8 cellular contexts compared by ENCODE assay signal in the genomic region with DNA sequence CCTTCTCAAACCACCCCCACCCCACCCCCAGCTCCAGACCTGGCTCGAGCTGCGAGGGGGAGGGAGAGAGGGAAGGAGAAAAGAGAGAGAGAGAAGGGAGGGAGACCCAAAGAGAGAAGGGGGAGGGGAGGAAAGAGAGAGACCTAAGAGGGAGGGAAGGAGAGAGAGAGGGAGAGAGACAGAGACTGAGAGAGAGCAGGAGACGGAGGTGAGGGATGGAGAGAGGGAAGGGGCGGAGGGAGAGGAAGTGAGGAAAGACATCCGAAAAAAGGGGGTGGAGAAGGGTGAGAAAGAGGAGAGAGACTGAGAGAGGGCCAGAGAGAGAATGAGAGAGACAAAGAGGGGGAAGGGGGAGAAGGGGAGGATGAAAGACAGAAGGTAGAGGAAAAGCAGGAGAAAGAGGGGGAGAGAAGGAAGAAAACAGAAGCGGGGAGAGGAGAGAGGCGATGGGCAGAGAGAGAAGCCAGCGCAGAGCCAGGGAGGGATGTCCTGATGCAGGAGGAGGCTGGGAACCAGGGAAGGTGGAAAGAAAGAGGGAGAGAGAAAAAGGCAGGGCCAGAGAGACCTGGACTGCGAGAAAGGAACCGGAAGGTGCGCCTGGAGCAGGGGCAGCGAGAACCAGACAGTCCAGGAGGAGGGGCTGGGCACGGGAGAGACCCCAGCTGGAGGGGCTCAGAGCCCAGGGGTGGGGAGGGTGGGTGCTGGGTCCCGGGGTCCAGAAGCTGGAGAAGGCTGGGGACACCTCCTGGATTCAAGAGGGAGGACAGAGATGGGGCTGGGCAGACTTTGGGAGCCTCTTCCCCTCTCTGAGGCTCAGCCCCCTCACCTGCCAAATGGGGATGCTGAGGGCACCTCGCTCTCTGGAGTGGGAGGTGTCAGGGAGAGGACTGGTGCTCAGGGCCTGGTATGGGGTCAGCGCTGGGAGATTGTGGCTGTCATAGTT.
A peak's percentile ranks its signal among the peaks of the same experiment; 100 is the strongest.
DNase-seq lines count a peak whose midpoint lies in the region; ATAC-seq lines count a peak whose summit lies in the region.

No MANE protein-coding gene starts in this region.

- H3K27ac ChIP-seq in rectal smooth muscle tissue (ENCODE audit: low read depth, low read length), result peak overlapping the region; percentile 90

- peaks cover 5% of the 10 kb centered on the region for H3K36me3 ChIP-seq in rectal smooth muscle tissue (ENCODE audit: control insufficient read depth, insufficient read depth, low read length)

- peaks cover 9% of the 10 kb centered on the region for H3K4me1 Mint-ChIP-seq in T-helper 2 cell treated with Interferon-gamma antibody and Interleukin-4, amounts not matched to agents 5 μg/mL and 100 μg/mL, for 36 hours (ENCODE audit: low read depth)

- H3K4me3 Mint-ChIP-seq in T-helper 2 cell treated with Interferon-gamma antibody and Interleukin-4, amounts not matched to agents 5 μg/mL and 100 μg/mL, for 36 hours, result peak overlapping the region; percentile 61

- H3K4me1 ChIP-seq in rectal smooth muscle tissue (ENCODE audit: control insufficient read depth, insufficient read depth, low read length), result peaks cover 17% of the 10 kb centered on the region

- peaks cover 2% of the 10 kb centered on the region for H3K27me3 ChIP-seq in rectal smooth muscle tissue (ENCODE audit: control insufficient read depth, insufficient read depth, low read length)

- peak overlapping the region; percentile 65 for H3K27ac Mint-ChIP-seq in T-helper 2 cell treated with Interferon-gamma antibody and Interleukin-4, amounts not matched to agents 5 μg/mL and 100 μg/mL, for 36 hours

- H3K9ac ChIP-seq in rectal smooth muscle tissue (ENCODE audit: low read length), result peak overlapping the region; percentile 22

- H3K36me3 Mint-ChIP-seq in T-helper 2 cell treated with Interferon-gamma antibody and Interleukin-4, amounts not matched to agents 5 μg/mL and 100 μg/mL, for 36 hours (ENCODE audit: low read depth), result peaks cover 2% of the 10 kb centered on the region

- no peaks in the 10 kb centered on the region for H3K9me3 Mint-ChIP-seq in T-helper 2 cell treated with Interferon-gamma antibody and Interleukin-4, amounts not matched to agents 5 μg/mL and 100 μg/mL, for 36 hours

- no peak for ATAC-seq in HG02642 (IDR thresholded peaks at IDR 0.05; ENCODE audit: poor library complexity, unreplicated experiment)

- H3K4me3 ChIP-seq in rectal smooth muscle tissue (ENCODE audit: low read length), result peak overlapping the region; percentile 84

- DNase-seq in NCI-H1092 treated with DMSO at 0.1 percent for 48 hours (lab: John Stamatoyannopoulos, UW), result peak; percentile 45
- DNase-seq in NCI-H1092 (lab: John Stamatoyannopoulos, UW), result no peak
- DNase-seq in T-helper 2 cell treated with Interferon-gamma antibody and Interleukin-4, amounts not matched to agents 5 μg/mL and 100 μg/mL, for 36 hours (ENCODE audit: low spot score), result no peak
- DNase-seq in fibroblast of peridontal ligament (ENCODE audit: extremely low read depth), result peak; percentile 49
- DNase-seq in activated CD8-positive, alpha-beta memory T cell treated with anti-CD3 and anti-CD28 coated beads, Interleukin-2, amount 50 U/mL, for 48 hours, result no peak
- DNase-seq in NCI-H774 (lab: John Stamatoyannopoulos, UW), result no peak

- H3K27me3 Mint-ChIP-seq in T-helper 2 cell treated with Interferon-gamma antibody and Interleukin-4, amounts not matched to agents 5 μg/mL and 100 μg/mL, for 36 hours (ENCODE audit: low read depth), result peaks cover 22% of the 10 kb centered on the region

Comparison
In these comparisons a context has a peak if more than half of its experiments do, and no peak if none do; other contexts are left out.
1. DNase-seq: peak in NCI-H1092 treated with DMSO at 0.1 percent for 48 hours (single experiment) and fibroblast of peridontal ligament (single experiment); none in NCI-H1092 (single experiment), T-helper 2 cell treated with Interferon-gamma antibody and Interleukin-4, amounts not matched to agents 5 μg/mL and 100 μg/mL, for 36 hours (single experiment), activated CD8-positive, alpha-beta memory T cell treated with anti-CD3 and anti-CD28 coated beads, Interleukin-2, amount 50 U/mL, for 48 hours (single experiment) and NCI-H774 (single experiment).